In the genomic region with DNA sequence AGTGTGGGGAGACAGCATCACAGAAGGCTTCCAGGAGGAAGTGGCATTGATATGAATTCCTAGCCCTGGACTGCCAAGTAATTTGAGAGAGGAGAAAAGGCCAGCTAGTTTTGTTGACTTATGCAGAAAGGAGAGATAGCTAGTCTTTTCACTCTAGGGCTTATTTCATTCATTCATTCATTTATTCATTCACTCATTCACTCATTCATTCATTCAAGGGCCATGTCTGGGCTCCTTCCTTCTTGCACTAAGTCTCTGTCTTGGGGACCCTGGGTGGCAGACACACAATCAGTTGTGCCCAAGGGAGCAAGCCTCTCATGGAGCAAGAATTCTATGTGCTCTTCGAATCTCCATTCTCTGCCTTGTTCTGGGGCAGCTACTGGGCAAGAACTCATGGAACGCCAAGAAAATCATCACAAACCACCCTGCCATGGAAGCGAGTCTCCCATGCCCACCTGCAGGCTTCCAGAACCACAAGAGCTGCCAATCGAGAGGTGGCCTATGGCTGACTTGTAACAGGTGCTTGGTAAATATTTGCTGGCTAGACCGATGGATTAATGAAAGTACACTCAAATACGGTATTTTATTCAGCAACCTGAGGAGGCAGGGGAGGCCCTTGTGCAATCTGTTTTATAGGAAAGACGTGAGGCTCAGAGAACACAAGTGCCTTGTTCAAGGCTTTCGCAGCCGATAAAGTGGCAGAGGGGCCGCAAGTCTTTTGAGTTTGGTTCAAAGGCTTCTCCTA, we compare ENCODE assay signal across 21 cellular contexts.
A peak's percentile ranks its signal among the peaks of the same experiment; 100 is the strongest.
DNase-seq lines count a peak whose midpoint lies in the region; ATAC-seq, FAIRE-seq and TF ChIP-seq lines count a peak whose summit lies in the region.
"Had no signal": no experiment of that assay in that cellular context is flagged by ENCODE, and none has a peak within 500 bp of the region (broad histone marks: within the 10 kb centered on the region; RNA-seq: fewer than 3 reads in every experiment).

No MANE protein-coding gene starts in this region.

- RAD21 ChIA-PET in GM12878 (lab: Charles Lee; ENCODE audit: unreplicated experiment): interaction anchor here (1.2 to 1.7 kb wide), 2 partner anchors 9 to 12 kb away, joined by 4 to 7 read pairs; no protein-coding TSS in a partner anchor

- TF ChIP-seq RAD21 in GM12878 (IDR thresholded peaks at IDR 0.05; ENCODE audit: insufficient read depth, low read depth, low read length): no peak

- H2AFZ ChIP-seq in KMS-11 (ENCODE audit: low read depth) (no peak overlapping the region), GM12878 (ENCODE audit: control insufficient read depth, low read depth, low read length) (no peak overlapping the region)

- WGBS in GM12878 (ENCODE audit: insufficient coverage, insufficient replicate concordance, low lambda C conversion rate, missing lambda C conversion rate): 64% methylated on average over 10 of the region's 10 CpGs

- intact Hi-C loops in activated CD8-positive, alpha-beta T cell treated with anti-CD3 and anti-CD28 coated beads for 36 hours (cut with micrococcal nuclease): no loop called here
- intact Hi-C loops in GM12878 (cut with micrococcal nuclease; ENCODE audit: unreplicated experiment): no loop called here

- no peak for TF ChIP-seq POLR2A in GM12878 (IDR thresholded peaks at IDR 0.05; ENCODE audit: low read depth, low read length)

- H4K20me1 ChIP-seq in KMS-11 (ENCODE audit: insufficient read depth) (no peaks in the 10 kb centered on the region), GM12878 (ENCODE audit: control insufficient read depth, insufficient read depth) (no peaks in the 10 kb centered on the region)

- H3K27ac Mint-ChIP-seq in activated CD8-positive, alpha-beta T cell treated with anti-CD3 and anti-CD28 coated beads, Interleukin-2, amount 10 ng/mL, durations not matched to agents 7 days and 5 days: peak overlapping the region; percentile 37
- no peak overlapping the region for H3K27ac Mint-ChIP-seq in activated CD8-positive, alpha-beta T cell treated with anti-CD3 and anti-CD28 coated beads for 36 hours
- peak overlapping the region; percentile 47 for H3K27ac Mint-ChIP-seq in stimulated activated naive B cell treated with anti-CD40 and anti-IgM and Interleukin-4, amounts not matched to agents 10 μg/mL and 1 μg/mL and 100 μg/mL, for 72 hours
- no peak overlapping the region for H3K27ac Mint-ChIP-seq in progenitor cell of endocrine pancreas
- H3K27ac Mint-ChIP-seq: B cell had no signal

- ATAC-seq in activated CD8-positive, alpha-beta T cell treated with anti-CD3 and anti-CD28 coated beads, Interleukin-2, amount 10 ng/mL, durations not matched to agents 7 days and 5 days: no peak
- ATAC-seq in activated CD8-positive, alpha-beta T cell treated with anti-CD3 and anti-CD28 coated beads for 36 hours: no peak
- no peak for ATAC-seq in GM12878
- ATAC-seq in stimulated activated naive B cell treated with anti-CD40 and anti-IgM and Interleukin-4, amounts not matched to agents 10 μg/mL and 1 μg/mL and 100 μg/mL, for 72 hours (replicated peaks): no peak
- ATAC-seq in GM18517 (IDR thresholded peaks at IDR 0.05; ENCODE audit: unreplicated experiment): no peak
- ATAC-seq: Right ventricle myocardium inferior had no signal

- H3K36me3 Mint-ChIP-seq in activated CD8-positive, alpha-beta T cell treated with anti-CD3 and anti-CD28 coated beads, Interleukin-2, amount 10 ng/mL, durations not matched to agents 7 days and 5 days (ENCODE audit: low read depth): peaks cover 48% of the 10 kb centered on the region
- H3K36me3 Mint-ChIP-seq in activated CD8-positive, alpha-beta T cell treated with anti-CD3 and anti-CD28 coated beads for 36 hours (ENCODE audit: low read depth): peaks cover 4% of the 10 kb centered on the region
- peaks cover 59 to 71% of the 10 kb centered on the region in 2 donors for H3K36me3 Mint-ChIP-seq in stimulated activated naive B cell treated with anti-CD40 and anti-IgM and Interleukin-4, amounts not matched to agents 10 μg/mL and 1 μg/mL and 100 μg/mL, for 72 hours
- H3K36me3 Mint-ChIP-seq in progenitor cell of endocrine pancreas (ENCODE audit: insufficient read depth): peaks cover 1% of the 10 kb centered on the region

- H3K4me3 ChIP-seq in KMS-11 (IDR thresholded peaks at IDR 0.05; ENCODE audit: insufficient read depth, low read depth, low read length): no peak overlapping the region
- H3K4me3 ChIP-seq in GM12878: no peak overlapping the region
- H3K4me3 ChIP-seq: SJSA1 had no signal

- TF ChIP-seq EP300 in GM12878 (IDR thresholded peaks at IDR 0.05; ENCODE audit: borderline replicate concordance in 1 of 2, control insufficient read depth in 1 of 2, low read depth in 2 of 2, low read length in 2 of 2): no peak

- SMC1A ChIA-PET in GM12878 (lab: Charles Lee; ENCODE audit: uncharacterized antibody, unreplicated experiment): interaction anchor here (1.0 to 1.8 kb wide), 3 partner anchors 8 to 54 kb away, joined by 3 to 9 read pairs (median 3); no protein-coding TSS in a partner anchor

- CTCF ChIA-PET in activated CD8-positive, alpha-beta T cell treated with anti-CD3 and anti-CD28 coated beads, Interleukin-2, amount 10 ng/mL, durations not matched to agents 7 days and 5 days (lab: Charles Lee): no interaction called here
- CTCF ChIA-PET in activated CD8-positive, alpha-beta T cell treated with anti-CD3 and anti-CD28 coated beads for 36 hours (lab: Charles Lee): interaction anchor here (0.7 to 1.0 kb wide), 2 partner anchors 8 to 14 kb away, joined by 3 read pairs; no protein-coding TSS in a partner anchor
- CTCF ChIA-PET in GM12878 (lab: Yijun Ruan, JAX): interaction anchor here (0.9 to 1.6 kb wide), 4 partner anchors 9 to 32 kb away, joined by 3 to 4 read pairs (median 4); no protein-coding TSS in a partner anchor

- in situ Hi-C loops in GM12878 (cut with MboI): no loop called here

- FAIRE-seq in GM12878 (lab: Jason Lieb, UNC): no peak
- FAIRE-seq: A204.1, GM19239, HTR-8/SVneo had no signal

- POLR2A ChIA-PET in activated CD8-positive, alpha-beta T cell treated with anti-CD3 and anti-CD28 coated beads, Interleukin-2, amount 10 ng/mL, durations not matched to agents 7 days and 5 days (lab: Charles Lee): no interaction called here
- POLR2A ChIA-PET in activated CD8-positive, alpha-beta T cell treated with anti-CD3 and anti-CD28 coated beads for 36 hours (lab: Charles Lee): no interaction called here
- POLR2A ChIA-PET in GM12878 (lab: Charles Lee): no interaction called here

- no peak for TF ChIP-seq CTCF in activated CD8-positive, alpha-beta T cell treated with anti-CD3 and anti-CD28 coated beads for 36 hours (IDR thresholded peaks at IDR 0.05)
- TF ChIP-seq CTCF in KMS-11 (conservative IDR thresholded peaks at IDR 0.05; ENCODE audit: low read depth, low read length) (no peak), GM12878 (IDR thresholded peaks at IDR 0.05 in 2 of 3, conservative IDR thresholded peaks at IDR 0.05 in 1 of 3; ENCODE audit: control insufficient read depth in 2 of 3, extremely low read depth in 1 of 3, insufficient read depth in 1 of 3, low read depth in 3 of 3, low read length in 3 of 3) (no peak), progenitor cell of endocrine pancreas (IDR thresholded peaks at IDR 0.05; ENCODE audit: unreplicated experiment) (no peak)

- H3K27me3 Mint-ChIP-seq in activated CD8-positive, alpha-beta T cell treated with anti-CD3 and anti-CD28 coated beads, Interleukin-2, amount 10 ng/mL, durations not matched to agents 7 days and 5 days (ENCODE audit: low read depth): no peaks in the 10 kb centered on the region
- no peaks in the 10 kb centered on the region for H3K27me3 Mint-ChIP-seq in activated CD8-positive, alpha-beta T cell treated with anti-CD3 and anti-CD28 coated beads for 36 hours
- no peaks in the 10 kb centered on the region for H3K27me3 Mint-ChIP-seq in stimulated activated naive B cell treated with anti-CD40 and anti-IgM and Interleukin-4, amounts not matched to agents 10 μg/mL and 1 μg/mL and 100 μg/mL, for 72 hours
- no peaks in the 10 kb centered on the region for H3K27me3 Mint-ChIP-seq in progenitor cell of endocrine pancreas
- H3K27me3 Mint-ChIP-seq: B cell; CD4-positive, CD25-positive, alpha-beta regulatory T cell had no signal

- no peaks in the 10 kb centered on the region for H3K9me3 Mint-ChIP-seq in activated CD8-positive, alpha-beta T cell treated with anti-CD3 and anti-CD28 coated beads, Interleukin-2, amount 10 ng/mL, durations not matched to agents 7 days and 5 days (ENCODE audit: insufficient read depth)
- H3K9me3 Mint-ChIP-seq in activated CD8-positive, alpha-beta T cell treated with anti-CD3 and anti-CD28 coated beads for 36 hours: no peaks in the 10 kb centered on the region
- H3K9me3 Mint-ChIP-seq in stimulated activated naive B cell treated with anti-CD40 and anti-IgM and Interleukin-4, amounts not matched to agents 10 μg/mL and 1 μg/mL and 100 μg/mL, for 72 hours: no peaks in the 10 kb centered on the region
- H3K9me3 Mint-ChIP-seq in progenitor cell of endocrine pancreas (ENCODE audit: low read depth): no peaks in the 10 kb centered on the region
- H3K9me3 Mint-ChIP-seq: CD4-positive, CD25-positive, alpha-beta regulatory T cell had no signal

- no peaks in the 10 kb centered on the region for H3K36me3 ChIP-seq in KMS-11 (ENCODE audit: insufficient read depth)
- 0 out of 4 replicates have a peak, but pooled peaks cover 0 to 1% of the 10 kb centered on the region in 2 experiments for H3K36me3 ChIP-seq in GM12878 (ENCODE audit: control insufficient read depth in 2 of 2, insufficient read depth in 2 of 2, low read length in 1 of 2)
- H3K36me3 ChIP-seq: SJSA1 had no signal

- H3K27me3 ChIP-seq in KMS-11 (ENCODE audit: insufficient read depth, low read depth): no peaks in the 10 kb centered on the region
- H3K27me3 ChIP-seq in GM12878 (replicated peaks in 1 of 2; ENCODE audit: control insufficient read depth in 2 of 2, insufficient read depth in 2 of 2, low read length in 1 of 2): no peaks in the 10 kb centered on the region
- H3K27me3 ChIP-seq: SJSA1 had no signal

- no peaks in the 10 kb centered on the region for H3K9me3 ChIP-seq in GM12878 (replicated peaks; ENCODE audit: control insufficient read depth, insufficient read depth, low read length)
- H3K9me3 ChIP-seq: Caco-2, SJSA1 had no signal

- no peaks in the 10 kb centered on the region for H3K79me2 ChIP-seq in KMS-11 (ENCODE audit: insufficient read depth, low read depth)
- H3K79me2 ChIP-seq in GM12878 (ENCODE audit: control insufficient read depth, insufficient read depth, low read length): no peaks in the 10 kb centered on the region

- H3K4me2 ChIP-seq in KMS-11: peak overlapping the region; percentile 90; the same call in 1 of the 2 replicates
- H3K4me2 ChIP-seq in GM12878 (ENCODE audit: control insufficient read depth, insufficient read depth): no peak overlapping the region

- H3K4me1 Mint-ChIP-seq in activated CD8-positive, alpha-beta T cell treated with anti-CD3 and anti-CD28 coated beads, Interleukin-2, amount 10 ng/mL, durations not matched to agents 7 days and 5 days (ENCODE audit: low read depth): peaks cover 22% of the 10 kb centered on the region
- H3K4me1 Mint-ChIP-seq in activated CD8-positive, alpha-beta T cell treated with anti-CD3 and anti-CD28 coated beads for 36 hours (ENCODE audit: low read depth): peaks cover 14% of the 10 kb centered on the region
- peaks cover 51 to 81% of the 10 kb centered on the region in 2 donors for H3K4me1 Mint-ChIP-seq in stimulated activated naive B cell treated with anti-CD40 and anti-IgM and Interleukin-4, amounts not matched to agents 10 μg/mL and 1 μg/mL and 100 μg/mL, for 72 hours
- peaks cover 6% of the 10 kb centered on the region for H3K4me1 Mint-ChIP-seq in progenitor cell of endocrine pancreas (ENCODE audit: low read depth)

- H3K27ac ChIP-seq in KMS-11 (no peak overlapping the region), GM12878 (ENCODE audit: control insufficient read depth, insufficient read depth) (no peak overlapping the region)
- H3K27ac ChIP-seq: SJSA1 had no signal

- no TSS peak for BruUV-seq in GM12878 (replicated peaks; lab: Mats Ljungman, UMichigan)

- H3K4me1 ChIP-seq in KMS-11 (ENCODE audit: low read depth, poor library complexity, severe bottlenecking) (peaks cover 39% of the 10 kb centered on the region), GM12878 (ENCODE audit: control insufficient read depth, insufficient read depth, low read length) (peaks cover 19% of the 10 kb centered on the region)
- H3K4me1 ChIP-seq: Caco-2, SJSA1 had no signal

- H3K9ac ChIP-seq in KMS-11 (no peak overlapping the region), GM12878 (ENCODE audit: control insufficient read depth, insufficient read depth, low read length) (no peak overlapping the region)

- H3K4me3 Mint-ChIP-seq in activated CD8-positive, alpha-beta T cell treated with anti-CD3 and anti-CD28 coated beads, Interleukin-2, amount 10 ng/mL, durations not matched to agents 7 days and 5 days: no peak overlapping the region
- no peak overlapping the region for H3K4me3 Mint-ChIP-seq in activated CD8-positive, alpha-beta T cell treated with anti-CD3 and anti-CD28 coated beads for 36 hours
- H3K4me3 Mint-ChIP-seq in stimulated activated naive B cell treated with anti-CD40 and anti-IgM and Interleukin-4, amounts not matched to agents 10 μg/mL and 1 μg/mL and 100 μg/mL, for 72 hours: no peak overlapping the region
- no peak overlapping the region for H3K4me3 Mint-ChIP-seq in progenitor cell of endocrine pancreas (ENCODE audit: low read depth)
- H3K4me3 Mint-ChIP-seq: B cell; CD4-positive, CD25-positive, alpha-beta regulatory T cell had no signal

- no peak for DNase-seq in activated CD8-positive, alpha-beta T cell treated with anti-CD3 and anti-CD28 coated beads, Interleukin-2, amount 10 ng/mL, durations not matched to agents 7 days and 5 days
- DNase-seq in activated CD8-positive, alpha-beta T cell treated with anti-CD3 and anti-CD28 coated beads for 36 hours: no peak
- DNase-seq in GM12878 (ENCODE audit: low read depth, low spot score) (no peak), progenitor cell of endocrine pancreas (ENCODE audit: low spot score, unreplicated experiment) (no peak), NCI-H526 (lab: John Stamatoyannopoulos, UW) (no peak)
- no peak for DNase-seq in stimulated activated naive B cell treated with anti-CD40 and anti-IgM and Interleukin-4, amounts not matched to agents 10 μg/mL and 1 μg/mL and 100 μg/mL, for 72 hours
- DNase-seq: Caco-2; CD4-positive, CD25-positive, alpha-beta regulatory T cell; DMS 273 treated with DMSO at 0.1 percent for 48 hours; GDM1; NCI-H1694; NCI-H446; OCI-M1 had no signal

Comparison
In these comparisons a context has a peak if more than half of its experiments do, and no peak if none do; other contexts are left out.
1. H3K27ac Mint-ChIP-seq: peak in activated CD8-positive, alpha-beta T cell treated with anti-CD3 and anti-CD28 coated beads, Interleukin-2, amount 10 ng/mL, durations not matched to agents 7 days and 5 days (single experiment) and stimulated activated naive B cell treated with anti-CD40 and anti-IgM and Interleukin-4, amounts not matched to agents 10 μg/mL and 1 μg/mL and 100 μg/mL, for 72 hours (single experiment); none in activated CD8-positive, alpha-beta T cell treated with anti-CD3 and anti-CD28 coated beads for 36 hours (single experiment) and progenitor cell of endocrine pancreas (single experiment).